Comparison of ENCODE assay signal across 9 cellular contexts in the genomic region with DNA sequence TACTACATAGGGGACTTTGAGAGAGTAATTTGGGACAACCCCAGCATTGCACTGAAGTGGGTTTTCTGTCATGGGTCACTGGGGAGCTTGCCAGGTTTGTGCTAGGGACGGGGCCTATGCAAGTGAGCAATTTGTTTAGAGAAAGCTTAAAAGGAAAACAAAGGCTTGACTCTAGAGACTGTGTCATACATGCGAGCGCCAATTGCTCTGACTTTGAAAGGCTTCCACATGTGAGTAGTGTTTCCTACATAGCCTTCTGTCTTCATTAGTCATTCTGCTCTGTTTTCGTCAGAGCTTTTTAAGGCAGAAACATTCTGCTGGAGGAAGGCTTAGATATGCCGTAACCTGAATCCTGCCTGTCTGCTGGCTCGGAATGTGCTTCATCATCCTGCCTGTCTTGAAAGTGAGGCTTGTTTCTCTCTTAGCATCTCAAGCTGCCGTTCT. TPM values are rescaled to one million over a fixed set of nuclear protein-coding genes. Genes with fewer than 3 reads are reported as not detected.
DNase-seq lines count a peak whose midpoint lies in the region; ATAC-seq and TF ChIP-seq lines count a peak whose summit lies in the region.
"Had no signal": no experiment of that assay in that cellular context is flagged by ENCODE, and none has a peak within 500 bp of the region (broad histone marks: within the 10 kb centered on the region; RNA-seq: fewer than 3 reads in every experiment).

No MANE protein-coding gene starts in this region.

- H4K20me1 ChIP-seq in H9 (ENCODE audit: control insufficient read depth, insufficient read depth, insufficient read length), result no peaks in the 10 kb centered on the region

- H3K27ac ChIP-seq in H9 (ENCODE audit: insufficient read length, low read depth, low read length), result peak overlapping the region; percentile 41
- peak overlapping the region; percentile 86 for H3K27ac ChIP-seq in cardiac muscle cell
- peak overlapping the region; percentile 93 to 96 (median 94) for H3K27ac ChIP-seq in gastrocnemius medialis
- H3K27ac ChIP-seq: KMS-11 had no signal

- intact Hi-C loops in gastrocnemius medialis (cut with DNase I; ENCODE audit: low total_unique reads), result loop anchor here (10.0 kb wide), 2 partner anchors 512 to 592 kb away; a partner anchor contains a TSS

- H3K9ac ChIP-seq in H9 (ENCODE audit: extremely low read depth, insufficient read length, low read length), result peak overlapping the region; percentile 3
- H3K9ac ChIP-seq: KMS-11 had no signal

- no peak overlapping the region for H3K4ac ChIP-seq in H9 (ENCODE audit: low read depth, low read length)

- peak overlapping the region; percentile 86 to 96 (median 93); a peak in 6 of 7 replicates for H3K27ac Mint-ChIP-seq in H9
- H3K27ac Mint-ChIP-seq in activated CD4-positive, alpha-beta memory T cell treated with anti-CD3 and anti-CD28 coated beads, Interleukin-2, amount 10 ng/mL, durations not matched to agents 7 days and 5 days, result peak overlapping the region; percentile 15

- no peak overlapping the region for H3T11ph ChIP-seq in H9 (ENCODE audit: low read length)

- H3K79me1 ChIP-seq in H9 (ENCODE audit: insufficient read depth, low read depth, low read length, poor library complexity, severe bottlenecking), result no peaks in the 10 kb centered on the region

- peak; percentile 9 to 56 for TF ChIP-seq POLR2A in gastrocnemius medialis (IDR thresholded peaks at IDR 0.05)

- no peak overlapping the region for H4K5ac ChIP-seq in H9 (ENCODE audit: insufficient read length, low read depth, low read length)

- H3K14ac ChIP-seq in H9 (ENCODE audit: insufficient read depth, low read length), result no peak overlapping the region

- H3K4me1 Mint-ChIP-seq in H9, result peaks cover 21 to 26% of the 10 kb centered on the region in 2 experiments
- H3K4me1 Mint-ChIP-seq in activated CD4-positive, alpha-beta memory T cell treated with anti-CD3 and anti-CD28 coated beads, Interleukin-2, amount 10 ng/mL, durations not matched to agents 7 days and 5 days, result peaks cover 19% of the 10 kb centered on the region

- no peak overlapping the region for H2BK15ac ChIP-seq in H9 (ENCODE audit: low read depth, low read length)

- no peaks in the 10 kb centered on the region for H3K79me2 ChIP-seq in H9 (ENCODE audit: insufficient read depth, low read length)

- H3K36me3 ChIP-seq in cardiac muscle cell (no peaks in the 10 kb centered on the region), gastrocnemius medialis (no peaks in the 10 kb centered on the region)

- H2BK5ac ChIP-seq in H9 (ENCODE audit: insufficient read length, low read length), result no peak overlapping the region

- no peak overlapping the region for H4K91ac ChIP-seq in H9 (ENCODE audit: insufficient read length, low read depth, low read length)

- POLR2A ChIA-PET in activated CD4-positive, alpha-beta memory T cell treated with anti-CD3 and anti-CD28 coated beads, Interleukin-2, amount 10 ng/mL, durations not matched to agents 7 days and 5 days (lab: Charles Lee), result interaction anchor here (1.0 to 4.0 kb wide), 5 partner anchors 18 to 268 kb away, joined by 3 to 30 read pairs (median 4); a partner anchor contains a TSS

- H2BK20ac ChIP-seq in H9 (ENCODE audit: low read depth, low read length, poor library complexity, severe bottlenecking), result no peak overlapping the region

- no CpG with 5 or more reads among the region's 7 CpGs for WGBS in H9 (ENCODE audit: extremely low coverage, insufficient read length, low lambda C conversion rate)

- DNase-seq in H9, result peak; percentile 50
- DNase-seq in activated CD4-positive, alpha-beta memory T cell treated with anti-CD3 and anti-CD28 coated beads, Interleukin-2, amount 10 ng/mL, durations not matched to agents 7 days and 5 days, result no peak
- DNase-seq in cardiac muscle cell (ENCODE audit: low read depth in 1 of 2, low spot score in 1 of 2), result peak; percentile 51 to 96
- peak; percentile 68 to 78 for DNase-seq in gastrocnemius medialis
- no peak for DNase-seq in 8988T
- DNase-seq in HuH-7 (ENCODE audit: low spot score), result no peak

- no peaks in the 10 kb centered on the region for H3K23me2 ChIP-seq in H9 (ENCODE audit: insufficient read length, low read depth, low read length, poor library complexity, severe bottlenecking)

- in situ Hi-C loops in gastrocnemius medialis (cut with MboI; ENCODE audit: low sequenced_read_pairs in 4 of 4), result no loop called here

- no peak overlapping the region for H2BK120ac ChIP-seq in H9 (ENCODE audit: low read depth, low read length, poor library complexity, severe bottlenecking)

- H3K36me3 Mint-ChIP-seq in H9 (ENCODE audit: insufficient read depth in 1 of 3, low read depth in 3 of 3), result peaks cover 39 to 91% (median 77%) of the 10 kb centered on the region in 3 experiments; a peak in 6 of 7 replicates
- peaks cover 71% of the 10 kb centered on the region for H3K36me3 Mint-ChIP-seq in activated CD4-positive, alpha-beta memory T cell treated with anti-CD3 and anti-CD28 coated beads, Interleukin-2, amount 10 ng/mL, durations not matched to agents 7 days and 5 days (ENCODE audit: low read depth)

- H3K27me3 ChIP-seq in H9 (ENCODE audit: insufficient read depth, low read length) (no peaks in the 10 kb centered on the region), cardiac muscle cell (no peaks in the 10 kb centered on the region), gastrocnemius medialis (no peaks in the 10 kb centered on the region)

- H3K18ac ChIP-seq in H9 (ENCODE audit: insufficient read length, low read depth, low read length), result no peak overlapping the region

- no peak overlapping the region for H3K56ac ChIP-seq in H9 (ENCODE audit: insufficient read length, low read depth, low read length)

- H3K9me3 ChIP-seq in H9 (ENCODE audit: control insufficient read depth, low read depth, low read length) (no peaks in the 10 kb centered on the region), cardiac muscle cell (ENCODE audit: low read depth) (no peaks in the 10 kb centered on the region), gastrocnemius medialis (no peaks in the 10 kb centered on the region)

- H3K4me2 ChIP-seq in H9 (ENCODE audit: insufficient read depth, insufficient read length, low read length), result no peak overlapping the region
- H3K4me2 ChIP-seq: KMS-11 had no signal

- no peak overlapping the region for H3K4me3 Mint-ChIP-seq in H9
- no peak overlapping the region for H3K4me3 Mint-ChIP-seq in activated CD4-positive, alpha-beta memory T cell treated with anti-CD3 and anti-CD28 coated beads, Interleukin-2, amount 10 ng/mL, durations not matched to agents 7 days and 5 days

- CTCF ChIA-PET in activated CD4-positive, alpha-beta memory T cell treated with anti-CD3 and anti-CD28 coated beads, Interleukin-2, amount 10 ng/mL, durations not matched to agents 7 days and 5 days (lab: Charles Lee), result interaction anchor here (0.6 to 2.7 kb wide), 13 partner anchors 11 to 519 kb away, joined by 3 to 22 read pairs (median 3); a partner anchor contains a TSS

- H3K23ac ChIP-seq in H9 (ENCODE audit: insufficient read length, low read depth, low read length), result no peak overlapping the region

- H3K4me1 ChIP-seq in H9 (ENCODE audit: insufficient read depth, low read length) (peaks cover 4% of the 10 kb centered on the region; the same call in 1 of the 2 replicates), cardiac muscle cell (ENCODE audit: low read depth) (peaks cover 34% of the 10 kb centered on the region), gastrocnemius medialis (peaks cover 21 to 47% of the 10 kb centered on the region in 2 donors)

- no peak overlapping the region for H4K8ac ChIP-seq in H9 (replicated peaks; ENCODE audit: insufficient read length, low read depth, low read length)

- no peaks in the 10 kb centered on the region for H3K9me3 Mint-ChIP-seq in H9
- H3K9me3 Mint-ChIP-seq in activated CD4-positive, alpha-beta memory T cell treated with anti-CD3 and anti-CD28 coated beads, Interleukin-2, amount 10 ng/mL, durations not matched to agents 7 days and 5 days, result no peaks in the 10 kb centered on the region

- no peak overlapping the region for H2AFZ ChIP-seq in H9 (ENCODE audit: low read length)

- no peaks in the 10 kb centered on the region for H3K27me3 Mint-ChIP-seq in H9 (ENCODE audit: low read depth)
- H3K27me3 Mint-ChIP-seq in activated CD4-positive, alpha-beta memory T cell treated with anti-CD3 and anti-CD28 coated beads, Interleukin-2, amount 10 ng/mL, durations not matched to agents 7 days and 5 days, result no peaks in the 10 kb centered on the region

- ATAC-seq in gastrocnemius medialis (peak; percentile 92 to 99), HG03442 (IDR thresholded peaks at IDR 0.05; ENCODE audit: unreplicated experiment) (no peak), HG02798 (IDR thresholded peaks at IDR 0.05; ENCODE audit: poor library complexity, unreplicated experiment) (no peak)

- no peak overlapping the region for H2AK5ac ChIP-seq in H9 (ENCODE audit: insufficient read length, low read length)

- no peak overlapping the region for H2BK12ac ChIP-seq in H9 (ENCODE audit: insufficient read length, low read depth, low read length)

- H3K4me3 ChIP-seq in cardiac muscle cell (no peak overlapping the region), gastrocnemius medialis (peak overlapping the region in 1 of 4 donors; percentile 8)

- TF ChIP-seq CTCF in H9 (conservative IDR thresholded peaks at IDR 0.05), result no peak
- no peak for TF ChIP-seq CTCF in cardiac muscle cell (IDR thresholded peaks at IDR 0.05; ENCODE audit: low read depth, low read length)
- TF ChIP-seq CTCF in gastrocnemius medialis (IDR thresholded peaks at IDR 0.05 in 4 of 5, conservative IDR thresholded peaks at IDR 0.05 in 1 of 5), result no peak

RNA-seq across cellular contexts. Expression of a gene that starts 28.4 kb away (rescaled TPM):
- total RNA-seq in H9 (2021) (10.3 and 11.7 TPM in 2 replicates), cardiac muscle cell (9.9 and 21.5 TPM in 2 replicates), gastrocnemius medialis (1 to 10 TPM; 2.4 to 9.4 (median 5.2) TPM)
- under 1 TPM; 0.55 to 0.78 TPM for total RNA-seq in activated CD4-positive, alpha-beta memory T cell treated with anti-CD3 and anti-CD28 coated beads, Interleukin-2, amount 10 ng/mL, durations not matched to agents 7 days and 5 days
- polyA plus RNA-seq in cardiac muscle cell, result 15.9 and 17.2 TPM in 2 replicates

RNA-seq across cellular contexts. Expression of a gene that starts 33.0 kb away (rescaled TPM):
- total RNA-seq in H9 (2021), result 83.5 and 86.4 TPM in 2 replicates
- total RNA-seq in activated CD4-positive, alpha-beta memory T cell treated with anti-CD3 and anti-CD28 coated beads, Interleukin-2, amount 10 ng/mL, durations not matched to agents 7 days and 5 days, result 10 to 100 TPM; 78.0 to 83.8 TPM
- 12.5 and 28.3 TPM in 2 replicates for total RNA-seq in cardiac muscle cell
- polyA plus RNA-seq in cardiac muscle cell, result 13.5 and 17.8 TPM in 2 replicates
- total RNA-seq in gastrocnemius medialis, result 10 to 100 TPM in 3 of 4 donors, 1 to 10 TPM in 1; 9.7 to 15.2 (median 12.2) TPM

Comparison
In these comparisons a context has a peak if more than half of its experiments do, and no peak if none do; other contexts are left out.
1. DNase-seq: peak in H9 (single experiment), cardiac muscle cell (2 of 2) and gastrocnemius medialis (2 of 2); none in activated CD4-positive, alpha-beta memory T cell treated with anti-CD3 and anti-CD28 coated beads, Interleukin-2, amount 10 ng/mL, durations not matched to agents 7 days and 5 days (single experiment), 8988T (single experiment) and HuH-7 (single experiment).
2. H3K27ac ChIP-seq: peak in every context shown above with its lines; median percentile 94 in gastrocnemius medialis; 86 in cardiac muscle cell; 41 in H9.
3. ATAC-seq: peak in gastrocnemius medialis (2 of 2); none in HG03442 (single experiment) and HG02798 (single experiment).